ENCODE assay signal across 11 cellular contexts in genomic region chr3:71511037-71511436, GRCh38.
A peak's percentile ranks its signal among the peaks of the same experiment; 100 is the strongest.
DNase-seq lines count a peak whose midpoint lies in the region; ATAC-seq, FAIRE-seq and TF ChIP-seq lines count a peak whose summit lies in the region.
"Had no signal": no experiment of that assay in that cellular context is flagged by ENCODE, and none has a peak within 500 bp of the region (broad histone marks: within the 10 kb centered on the region; RNA-seq: fewer than 3 reads in every experiment).

No MANE protein-coding gene starts in this region.

- DNase-seq in H54 (ENCODE audit: insufficient read length, low spot score) = peak; percentile 69
- DNase-seq in fibroblast of the aortic adventitia (ENCODE audit: low read depth) = peak; percentile 92
- peak; percentile 89 for DNase-seq in smooth muscle cell of the brain vasculature (ENCODE audit: low read depth, low spot score)
- no peak for DNase-seq in CD4-positive, alpha-beta memory T cell
- DNase-seq in activated naive CD4-positive, alpha-beta T cell treated with anti-CD3 and anti-CD28 coated beads, Interleukin-2, amount 50 U/mL, for 16 hours = no peak
- DNase-seq: activated T-cell treated with anti-CD3 and anti-CD28 coated beads, Interleukin-2, amount 50 U/mL, for 1 hour; SW 1271 had no signal

- H3K4me1 ChIP-seq in CD4-positive, alpha-beta memory T cell (ENCODE audit: insufficient read depth, low read length) = peaks cover 27% of the 10 kb centered on the region

- no peaks in the 10 kb centered on the region for H3K9me3 ChIP-seq in CD4-positive, alpha-beta memory T cell (ENCODE audit: control insufficient read depth in 1 of 2, low read length in 2 of 2)

- intact Hi-C loops in CD4-positive, alpha-beta memory T cell (cut with micrococcal nuclease) = loop anchor here (5.0 kb wide), 2 partner anchors 119 to 209 kb away; no protein-coding TSS in a partner anchor

- no peaks in the 10 kb centered on the region for H3K9me3 Mint-ChIP-seq in CD4-positive, alpha-beta memory T cell

- CTCF ChIA-PET in CD4-positive, alpha-beta memory T cell (lab: Charles Lee; ENCODE audit: partially characterized antibody) = interaction anchor here (0.5 to 2.8 kb wide), 31 partner anchors 9 to 512 kb away, joined by 3 to 16 read pairs (median 4); no protein-coding TSS in a partner anchor

- POLR2A ChIA-PET in CD4-positive, alpha-beta memory T cell (lab: Charles Lee; ENCODE audit: partially characterized antibody) = interaction anchor here (0.6 to 2.0 kb wide), 10 partner anchors 15 to 448 kb away, joined by 3 to 7 read pairs (median 4); no protein-coding TSS in a partner anchor

- ATAC-seq in SK-N-SH treated with all-trans-retinoic acid at 6 μM for 48 hours = peak; percentile 80
- ATAC-seq in HG03442 (IDR thresholded peaks at IDR 0.05; ENCODE audit: unreplicated experiment) = no peak
- no peak for ATAC-seq in HG03108 (IDR thresholded peaks at IDR 0.05; ENCODE audit: unreplicated experiment)
- ATAC-seq: sciatic nerve had no signal

- peak; percentile 43 for FAIRE-seq in H54 (lab: Jason Lieb, UNC)

- no peak for TF ChIP-seq POLR2A in H54 (IDR thresholded peaks at IDR 0.05; ENCODE audit: low read depth, low read length)

- H3K27ac Mint-ChIP-seq in CD4-positive, alpha-beta memory T cell = peak overlapping the region in 2 of 7 donors; percentile 13 to 73

- no peaks in the 10 kb centered on the region for H3K36me3 ChIP-seq in CD4-positive, alpha-beta memory T cell (ENCODE audit: insufficient read depth, low read length)

- H3K4me1 Mint-ChIP-seq in CD4-positive, alpha-beta memory T cell = peaks cover 7 to 17% (median 17%) of the 10 kb centered on the region in 4 donors

- no peak overlapping the region for H3K4me3 ChIP-seq in fibroblast of the aortic adventitia (ENCODE audit: low read depth, low read length)
- no peak overlapping the region for H3K4me3 ChIP-seq in CD4-positive, alpha-beta memory T cell (ENCODE audit: low read length in 2 of 2)

- H3K27ac ChIP-seq in CD4-positive, alpha-beta memory T cell (ENCODE audit: low read depth, low read length) = no peak overlapping the region

- H3K27me3 ChIP-seq in CD4-positive, alpha-beta memory T cell (ENCODE audit: insufficient read depth, low read length) = no peaks in the 10 kb centered on the region

- H3K4me3 Mint-ChIP-seq in CD4-positive, alpha-beta memory T cell = no peak overlapping the region

- no peaks in the 10 kb centered on the region for H3K36me3 Mint-ChIP-seq in CD4-positive, alpha-beta memory T cell

- TF ChIP-seq CTCF in fibroblast of the aortic adventitia (IDR thresholded peaks at IDR 0.05; ENCODE audit: insufficient read depth, low read length) = no peak

- no peaks in the 10 kb centered on the region for H3K27me3 Mint-ChIP-seq in CD4-positive, alpha-beta memory T cell

TF ChIP-seq in SK-N-SH treated with all-trans-retinoic acid at 6 μM for 48 hours, 23 proteins besides CTCF, POLR2A, EP300 and RAD21:
- TF ChIP-seq ISL1 (CRISPR knock-in tag; IDR thresholded peaks at IDR 0.05) (peak; percentile 84), ZNF8 (CRISPR knock-in tag; IDR thresholded peaks at IDR 0.05) (no peak)

Comparison
In these comparisons a context has a peak if more than half of its experiments do, and no peak if none do; other contexts are left out.
1. DNase-seq: peak in H54 (single experiment), fibroblast of the aortic adventitia (single experiment) and smooth muscle cell of the brain vasculature (single experiment); none in CD4-positive, alpha-beta memory T cell (0 of 5) and activated naive CD4-positive, alpha-beta T cell treated with anti-CD3 and anti-CD28 coated beads, Interleukin-2, amount 50 U/mL, for 16 hours (single experiment).